ENCODE assay signal across 19 cellular contexts in genomic region chr15:34942363-34942762, GRCh38. TPM values are rescaled to one million over a fixed set of nuclear protein-coding genes. Genes with fewer than 3 reads are reported as not detected.
DNase-seq lines count a peak whose midpoint lies in the region; ATAC-seq and TF ChIP-seq lines count a peak whose summit lies in the region.
"Had no signal": no experiment of that assay in that cellular context is flagged by ENCODE, and none has a peak within 500 bp of the region (broad histone marks: within the 10 kb centered on the region; RNA-seq: fewer than 3 reads in every experiment).

No MANE protein-coding gene starts in this region.

- peaks cover 43% of the 10 kb centered on the region for H3K36me3 ChIP-seq in GM23338 (ENCODE audit: insufficient read depth)

- no peaks in the 10 kb centered on the region for H3K9me2 ChIP-seq in GM23338 (ENCODE audit: insufficient read depth)

- no peaks in the 10 kb centered on the region for H3F3A ChIP-seq in GM23338 (replicated peaks; ENCODE audit: low read depth)

- H3K9me3 Mint-ChIP-seq in GM23338: no peaks in the 10 kb centered on the region; the same call in 2 of the 3 replicates
- H3K9me3 Mint-ChIP-seq: CD4-positive, alpha-beta memory T cell; IgD-negative memory B cell; T-helper 2 cell treated with Interferon-gamma antibody and Interleukin-4, amounts not matched to agents 5 μg/mL and 100 μg/mL, for 36 hours had no signal

- TF ChIP-seq CTCF in GM23338 (conservative IDR thresholded peaks at IDR 0.05; ENCODE audit: low read depth in 2 of 2): no peak

- H3K79me2 ChIP-seq in GM23338 (replicated peaks; ENCODE audit: insufficient read depth): no peaks in the 10 kb centered on the region

- H3K4me3 ChIP-seq in GM23338: no peak overlapping the region
- H3K4me3 ChIP-seq: lower lobe of right lung, right lobe of liver, SJSA1 had no signal

- H3K27me3 Mint-ChIP-seq in GM23338 (ENCODE audit: insufficient read depth, low read depth, poor library complexity): no peaks in the 10 kb centered on the region
- H3K27me3 Mint-ChIP-seq: CD4-positive, alpha-beta memory T cell; IgD-negative memory B cell had no signal

- no peaks in the 10 kb centered on the region for H3K4me1 Mint-ChIP-seq in GM23338
- H3K4me1 Mint-ChIP-seq: IgD-negative memory B cell had no signal

- H3K4me2 ChIP-seq in GM23338: no peak overlapping the region

- no peaks in the 10 kb centered on the region for H3K27me3 ChIP-seq in GM23338 (ENCODE audit: insufficient read depth)
- H3K27me3 ChIP-seq: right lobe of liver, SJSA1 had no signal

- H3K27ac Mint-ChIP-seq in GM23338: no peak overlapping the region
- H3K27ac Mint-ChIP-seq: CD4-positive, alpha-beta memory T cell; IgD-negative memory B cell; T-helper 2 cell treated with Interferon-gamma antibody and Interleukin-4, amounts not matched to agents 5 μg/mL and 100 μg/mL, for 36 hours had no signal

- no peaks in the 10 kb centered on the region for H3K4me1 ChIP-seq in GM23338 (ENCODE audit: insufficient read depth)
- H3K4me1 ChIP-seq: lower lobe of right lung, right lobe of liver, SJSA1 had no signal

- H4K20me1 ChIP-seq in GM23338 (replicated peaks; ENCODE audit: insufficient read depth): no peaks in the 10 kb centered on the region; the same call in 1 of the 2 replicates

- H3K4me3 Mint-ChIP-seq in GM23338: no peak overlapping the region
- H3K4me3 Mint-ChIP-seq: CD4-positive, alpha-beta memory T cell; IgD-negative memory B cell; T-helper 2 cell treated with Interferon-gamma antibody and Interleukin-4, amounts not matched to agents 5 μg/mL and 100 μg/mL, for 36 hours had no signal

- ATAC-seq in HG03342 (IDR thresholded peaks at IDR 0.05; ENCODE audit: unreplicated experiment) (no peak), GM23338 (no peak)
- ATAC-seq: lower lobe of right lung; right lobe of liver; stimulated activated naive CD8-positive, alpha-beta T cell treated with anti-CD3 and anti-CD28 coated beads, Interleukin-15, Interleukin-2, amounts not matched to agents 100 U/mL and 50 U/mL, for 24 hours had no signal

- peak; percentile 54 for DNase-seq in DMS79 (lab: John Stamatoyannopoulos, UW)
- peak; percentile 78 for DNase-seq in NCI-H2029 (lab: John Stamatoyannopoulos, UW)
- DNase-seq in brain pericyte (ENCODE audit: low read depth, low spot score): peak; percentile 59
- DNase-seq in left kidney (ENCODE audit: low read depth, low spot score): peak; percentile 43
- DNase-seq in anterior cingulate cortex (lab: John Stamatoyannopoulos, UW): no peak
- no peak for DNase-seq in activated naive CD4-positive, alpha-beta T cell treated with Interleukin-2 at 50 U/mL for 16 hours
- DNase-seq in GM23338 (ENCODE audit: low spot score): no peak
- DNase-seq: activated CD4-positive, alpha-beta T cell treated with anti-CD3 and anti-CD28 coated beads for 1 hour; CD4-positive, alpha-beta memory T cell; lower lobe of right lung; NCI-H2081 treated with DMSO at 0.1 percent for 48 hours; NCI-H526 treated with DMSO at 0.1 percent for 48 hours; right lobe of liver; stimulated activated naive CD8-positive, alpha-beta T cell treated with anti-CD3 and anti-CD28 coated beads, Interleukin-15, Interleukin-2, amounts not matched to agents 100 U/mL and 50 U/mL, for 24 hours; trophoblast cell had no signal

- no peak overlapping the region for H2AFZ ChIP-seq in GM23338

- H3K36me3 Mint-ChIP-seq in GM23338 (ENCODE audit: low read depth): peaks cover 38% of the 10 kb centered on the region

- no peak overlapping the region for H3K27ac ChIP-seq in GM23338 (ENCODE audit: low read depth)
- H3K27ac ChIP-seq: lower lobe of right lung, right lobe of liver, SJSA1 had no signal

TF ChIP-seq in GM23338, 12 proteins besides CTCF, POLR2A, EP300 and RAD21 (continues in another document):
- TF ChIP-seq ZNF462 (CRISPR knock-in tag; IDR thresholded peaks at IDR 0.05) (no peak), JUNB (IDR thresholded peaks at IDR 0.05; ENCODE audit: unreplicated experiment) (no peak), ZNF331 (CRISPR knock-in tag; IDR thresholded peaks at IDR 0.05; ENCODE audit: low read depth) (no peak), POLR2AphosphoS5 (IDR thresholded peaks at IDR 0.05; ENCODE audit: low read depth) (no peak), REST (IDR thresholded peaks at IDR 0.05; ENCODE audit: unreplicated experiment) (no peak)

RNA-seq across cellular contexts. Expression of gene AQR, which starts 27.2 kb away (rescaled TPM):
- 57.2 and 67.3 TPM in 2 replicates for total RNA-seq in GM23338 (2014; rRNA removed; shearing (Covaris generic))
- polyA plus RNA-seq in GM23338 (2016; fragmentation: Nextera tagmentation; extraction: Ambion mirVana): 39.1 and 42.3 TPM in 2 replicates

RNA-seq across cellular contexts. Expression of gene ZNF770, which starts 45.7 kb away (rescaled TPM):
- total RNA-seq in GM23338 (2014; rRNA removed; shearing (Covaris generic)): 130 and 140 TPM in 2 replicates
- 481 and 565 TPM in 2 replicates for polyA plus RNA-seq in GM23338 (2016; fragmentation: Nextera tagmentation; extraction: Ambion mirVana)

Comparison
In these comparisons a context has a peak if more than half of its experiments do, and no peak if none do; other contexts are left out.
1. DNase-seq: peak in DMS79 (single experiment), NCI-H2029 (single experiment), brain pericyte (single experiment) and left kidney (single experiment); none in anterior cingulate cortex (0 of 58), activated naive CD4-positive, alpha-beta T cell treated with Interleukin-2 at 50 U/mL for 16 hours (single experiment) and GM23338 (single experiment).